12 cellular contexts compared by ENCODE assay signal in genomic region chr5:173884402-173885053, GRCh38. TPM values are rescaled to one million over a fixed set of nuclear protein-coding genes. Genes with fewer than 3 reads are reported as not detected.
DNase-seq lines count a peak whose midpoint lies in the region; ATAC-seq, FAIRE-seq and TF ChIP-seq lines count a peak whose summit lies in the region.
"Had no signal": no experiment of that assay in that cellular context is flagged by ENCODE, and none has a peak within 500 bp of the region (broad histone marks: within the 10 kb centered on the region; RNA-seq: fewer than 3 reads in every experiment).

No MANE protein-coding gene starts in this region.

- H3K4me3 ChIP-seq in A549: no peak overlapping the region

- H3K4me3 Mint-ChIP-seq in effector memory CD8-positive, alpha-beta T cell: peak overlapping the region; percentile 57 to 76

- POLR2A ChIA-PET in A549 (lab: Yijun Ruan, JAX): interaction anchor here (0.7 kb wide), 1 partner anchor 22 kb away, joined by 3 read pairs; no protein-coding TSS in a partner anchor

- DNase-seq in A549 (ENCODE audit: low read depth in 1 of 2, low spot score in 1 of 2) (no peak), GM20000 (ENCODE audit: low spot score) (peak; percentile 25), UCSD-AML1 (lab: John Stamatoyannopoulos, UW; ENCODE audit: unreplicated experiment) (peak; percentile 34), OCI-M2 (lab: John Stamatoyannopoulos, UW; ENCODE audit: unreplicated experiment) (no peak), NCI-H2081 (lab: John Stamatoyannopoulos, UW) (no peak)
- DNase-seq in effector memory CD8-positive, alpha-beta T cell: peak; percentile 24 to 43 (median 41)
- DNase-seq in effector CD8-positive, alpha-beta T cell (lab: John Stamatoyannopoulos, UW): no peak
- DNase-seq: KG1, T1000 had no signal

- H3K4me1 Mint-ChIP-seq in effector memory CD8-positive, alpha-beta T cell (ENCODE audit: low read depth in 2 of 2): peaks cover 35 to 36% of the 10 kb centered on the region in 2 donors

- H3K27ac Mint-ChIP-seq in effector memory CD8-positive, alpha-beta T cell: peak overlapping the region; percentile 7 to 50

- WGBS in A549 (ENCODE audit: missing lambda C conversion rate): 76% methylated on average over 2 of the region's 2 CpGs

- TF ChIP-seq CTCF in A549 (IDR thresholded peaks at IDR 0.05) (no peak), GM20000 (IDR thresholded peaks at IDR 0.05; ENCODE audit: extremely low read depth, missing control alignments) (no peak)

- ATAC-seq in A549 (no peak), HG02798 (IDR thresholded peaks at IDR 0.05; ENCODE audit: poor library complexity, unreplicated experiment) (no peak)
- ATAC-seq in effector memory CD8-positive, alpha-beta T cell (replicated peaks): peak; percentile 17

- no peak for TF ChIP-seq RAD21 in A549 (conservative IDR thresholded peaks at IDR 0.05 in 1 of 2, IDR thresholded peaks at IDR 0.05 in 1 of 2)

- no peaks in the 10 kb centered on the region for H3K27me3 Mint-ChIP-seq in effector memory CD8-positive, alpha-beta T cell

- CTCF ChIA-PET in A549 (lab: Yijun Ruan, JAX): interaction anchor here (0.6 to 1.5 kb wide), 3 partner anchors 59 to 265 kb away, joined by 3 to 4 read pairs (median 3); no protein-coding TSS in a partner anchor

- H3K4me2 ChIP-seq in A549: no peak overlapping the region

- FAIRE-seq in A549 (lab: Jason Lieb, UNC): no peak
- FAIRE-seq: endometrium had no signal

- no peaks in the 10 kb centered on the region for H3K9me3 Mint-ChIP-seq in effector memory CD8-positive, alpha-beta T cell
- H3K9me3 Mint-ChIP-seq: neural crest cell had no signal

- no peak for TF ChIP-seq EP300 in A549 (IDR thresholded peaks at IDR 0.05)

- H3K27ac ChIP-seq in A549: peak overlapping the region; percentile 44 to 66; a peak in 5 of 6 replicates

- H3K36me3 Mint-ChIP-seq in effector memory CD8-positive, alpha-beta T cell (ENCODE audit: insufficient read depth): peaks cover 13% of the 10 kb centered on the region

- peaks cover 29% of the 10 kb centered on the region for H3K4me1 ChIP-seq in A549

- H3K9me3 ChIP-seq in A549: peaks cover 6% of the 10 kb centered on the region; the same call in 2 of the 3 replicates

- TF ChIP-seq POLR2A in A549 (IDR thresholded peaks at IDR 0.05; ENCODE audit: low read length): no peak

TF ChIP-seq in A549, 52 proteins besides CTCF, POLR2A, EP300 and RAD21:
- TF ChIP-seq USF2 (IDR thresholded peaks at IDR 0.05): no peak
- TF ChIP-seq RFX5 (IDR thresholded peaks at IDR 0.05): no peak
- no peak for TF ChIP-seq TFCP2L1 (CRISPR knock-in tag; IDR thresholded peaks at IDR 0.05)
- TF ChIP-seq HOXA7 (CRISPR knock-in tag; IDR thresholded peaks at IDR 0.05): no peak
- TF ChIP-seq GATA3 (IDR thresholded peaks at IDR 0.05; ENCODE audit: borderline replicate concordance): no peak
- TF ChIP-seq BHLHE40 (IDR thresholded peaks at IDR 0.05; ENCODE audit: low read depth, low read length): no peak
- no peak for TF ChIP-seq PBX3 (IDR thresholded peaks at IDR 0.05)
- TF ChIP-seq KDM5A (IDR thresholded peaks at IDR 0.05): no peak
- no peak for TF ChIP-seq CBX2 (IDR thresholded peaks at IDR 0.05; ENCODE audit: borderline replicate concordance, low read depth)
- no peak for TF ChIP-seq NPAS2 (CRISPR knock-in tag; IDR thresholded peaks at IDR 0.05; ENCODE audit: borderline replicate concordance)
- TF ChIP-seq FOSL2 (IDR thresholded peaks at IDR 0.05): no peak
- TF ChIP-seq FOSL2 (CRISPR knock-in tag; IDR thresholded peaks at IDR 0.05): no peak
- no peak for TF ChIP-seq NR3C1 (IDR thresholded peaks at IDR 0.05)
- no peak for TF ChIP-seq MAZ (IDR thresholded peaks at IDR 0.05; ENCODE audit: borderline replicate concordance, low read depth, low read length)
- TF ChIP-seq HMGXB4 (CRISPR knock-in tag; IDR thresholded peaks at IDR 0.05; ENCODE audit: borderline replicate concordance): no peak
- no peak for TF ChIP-seq HOXB5 (CRISPR knock-in tag; IDR thresholded peaks at IDR 0.05)
- TF ChIP-seq MYC (IDR thresholded peaks at IDR 0.05; ENCODE audit: borderline replicate concordance, low read length): no peak
- no peak for TF ChIP-seq CBX8 (IDR thresholded peaks at IDR 0.05)
TF ChIP-seq in A549: peak in this region for 0.

RNA-seq across cellular contexts. Expression of gene CPEB4, which starts 3.6 kb away (rescaled TPM):
- polyA plus RNA-seq in A549 (2011; rRNA removed) (49.1 and 50.0 TPM in 2 replicates), A549 (2017; fragmentation: RNase III; extraction: RNeasy Plus Mini Kit Qiagen cat#74134 plus additional on column Dnase treatment) (8.4 to 11.4 TPM (median 10.5 TPM) in 3 replicates)
- 7.1 and 9.7 TPM in 2 replicates for polyA plus RNA-seq in A549 (2012; cell fraction: cytosol; rRNA removed)
- 5.3 and 6.8 TPM in 2 replicates for polyA plus RNA-seq in A549 (2012; cell fraction: nucleus; rRNA removed)
- polyA minus RNA-seq in A549 (2011; rRNA and poly(A)+ RNA removed): 104 and 110 TPM in 2 replicates

Comparison
In these comparisons a context has a peak if more than half of its experiments do, and no peak if none do; other contexts are left out.
1. DNase-seq: peak in GM20000 (single experiment), UCSD-AML1 (single experiment) and effector memory CD8-positive, alpha-beta T cell (3 of 3); none in A549 (0 of 2), OCI-M2 (single experiment), NCI-H2081 (0 of 2) and effector CD8-positive, alpha-beta T cell (single experiment).